ENCODE assay signal across 37 cellular contexts in genomic region chr12:109004022-109004421, GRCh38. TPM values are rescaled to one million over a fixed set of nuclear protein-coding genes. Genes with fewer than 3 reads are reported as not detected.
"Had no signal": no experiment of that assay in that cellular context is flagged by ENCODE, and none has a peak within 500 bp of the region (broad histone marks: within the 10 kb centered on the region; RNA-seq: fewer than 3 reads in every experiment).

No MANE protein-coding gene starts in this region.

- H3K27me3 ChIP-seq: adrenal gland, ascending aorta, body of pancreas, brain microvascular endothelial cell, breast epithelium, cardiac muscle cell had no signal

- H3K4me3 ChIP-seq: adrenal gland, ascending aorta, body of pancreas, breast epithelium, cardiac muscle cell had no signal

- H3K4me1 ChIP-seq: adrenal gland, ascending aorta, body of pancreas, breast epithelium had no signal

- H3K9me3 ChIP-seq: adrenal gland, ascending aorta, body of pancreas, breast epithelium had no signal

- DNase-seq: activated effector memory CD4-positive, alpha-beta T cell treated with anti-CD3 and anti-CD28 coated beads, Interleukin-2, amount 50 U/mL, for 16 hours; activated effector memory CD4-positive, alpha-beta T cell treated with Interleukin-2 at 50 U/mL for 16 hours; activated gamma-delta T cell; activated gamma-delta T cell treated with Interleukin-2 at 50 U/mL for 16 hours; activated naive CD4-positive, alpha-beta T cell; activated naive CD4-positive, alpha-beta T cell treated with anti-CD3 and anti-CD28 coated beads for 36 hours; activated naive CD4-positive, alpha-beta T cell treated with anti-CD3 and anti-CD28 coated beads, Interleukin-2, amount 10 ng/mL, durations not matched to agents 7 days and 5 days; activated naive CD4-positive, alpha-beta T cell treated with anti-CD3 and anti-CD28 coated beads, Interleukin-2, amount 50 U/mL, for 16 hours; activated naive CD4-positive, alpha-beta T cell treated with Interleukin-2 at 50 U/mL for 16 hours; activated naive CD8-positive, alpha-beta T cell treated with anti-CD3 and anti-CD28 coated beads for 36 hours; activated naive CD8-positive, alpha-beta T cell treated with anti-CD3 and anti-CD28 coated beads, Interleukin-2, amount 10 ng/mL, durations not matched to agents 7 days and 5 days; activated naive CD8-positive, alpha-beta T cell treated with anti-CD3 and anti-CD28 coated beads, Interleukin-2, amount 50 U/mL, for 24 hours; activated T-cell treated with anti-CD3 and anti-CD28 coated beads for 4 hours; activated T-cell treated with anti-CD3 and anti-CD28 coated beads, Interleukin-2, amount 50 U/mL, for 1 hour; activated T-cell treated with anti-CD3 and anti-CD28 coated beads, Interleukin-2, amount 50 U/mL, for 24 hours; activated T-cell treated with anti-CD3 and anti-CD28 coated beads, Interleukin-2, amount 50 U/mL, for 4 hours; activated T-cell treated with anti-CD3 and anti-CD28 coated beads, Interleukin-2, amount 50 U/mL, for 48 hours; activated T-cell treated with anti-CD3 and anti-CD28 coated beads, Interleukin-2, amount 50 U/mL, for 72 hours; adrenal gland; amniotic stem cell; amygdala; anterior cingulate cortex; aorta; body of pancreas; brain microvascular endothelial cell; caudate nucleus; central memory CD4-positive, alpha-beta T cell; cerebellar nuclear complex had no signal

- H3K27ac ChIP-seq: adrenal gland, ascending aorta, body of pancreas, brain microvascular endothelial cell, breast epithelium, cardiac muscle cell had no signal

- H3K36me3 ChIP-seq: adrenal gland, ascending aorta, brain microvascular endothelial cell, breast epithelium, cardiac muscle cell had no signal

- ATAC-seq: activated naive CD4-positive, alpha-beta T cell treated with anti-CD3 and anti-CD28 coated beads, Interleukin-2, amount 50 U/mL, for 72 hours; activated naive CD8-positive, alpha-beta T cell treated with anti-CD3 and anti-CD28 coated beads, Interleukin-2, amount 50 U/mL, for 24 hours; activated T-cell treated with anti-CD3 and anti-CD28 coated beads, Interleukin-2, amount 50 U/mL, for 4 hours; activated T-cell treated with anti-CD3 and anti-CD28 coated beads, Interleukin-2, amount 50 U/mL, for 72 hours; activated T-helper 17 cell treated with anti-CD3 and anti-CD28 coated beads, Interleukin-2, amount 50 U/mL, for 72 hours; body of pancreas had no signal

RNA-seq across cellular contexts. Expression of gene SVOP, which starts 16.8 kb away (rescaled TPM):
- total RNA-seq: activated naive CD4-positive, alpha-beta T cell treated with anti-CD3 and anti-CD28 coated beads for 36 hours; activated naive CD4-positive, alpha-beta T cell treated with anti-CD3 and anti-CD28 coated beads, Interleukin-2, amount 50 U/mL, for 72 hours; activated naive CD8-positive, alpha-beta T cell treated with anti-CD3 and anti-CD28 coated beads for 36 hours; activated naive CD8-positive, alpha-beta T cell treated with anti-CD3 and anti-CD28 coated beads, Interleukin-2, amount 10 ng/mL, durations not matched to agents 7 days and 5 days; activated T-cell treated with anti-CD3 and anti-CD28 coated beads, Interleukin-2, amount 50 U/mL, for 4 hours; activated T-cell treated with anti-CD3 and anti-CD28 coated beads, Interleukin-2, amount 50 U/mL, for 72 hours; activated T-helper 1 cell treated with anti-CD3 and anti-CD28 coated beads, Interleukin-12 subunit alpha, Interleukin-12 subunit beta, Interleukin-2, Interleukin-4 antibody, amounts not matched to agents 30 ng/mL and 10 ng/mL and 1 ng/mL, durations not matched to agents 14 hours and 24 hours and 36 hours; activated T-helper 17 cell treated with anti-CD3 and anti-CD28 coated beads, Interleukin-2, amount 50 U/mL, for 72 hours; activated T-helper 2 cell treated with anti-CD3 and anti-CD28 coated beads, Interferon-gamma antibody, Interleukin-2, Interleukin-4, amounts not matched to agents 10 μg/mL and 5 μg/mL and 100 μg/mL, durations not matched to agents 14 hours and 24 hours and 36 hours; aorta; ascending aorta; astrocyte; breast epithelium; bronchial epithelial cell; cardiac muscle cell had no signal
